9 cellular contexts compared by ENCODE assay signal in genomic region chr1:39666772-39667171, GRCh38. TPM values are rescaled to one million over a fixed set of nuclear protein-coding genes. Genes with fewer than 3 reads are reported as not detected.
A peak's percentile ranks its signal among the peaks of the same experiment; 100 is the strongest.
DNase-seq lines count a peak whose midpoint lies in the region; ATAC-seq lines count a peak whose summit lies in the region.
"Had no signal": no experiment of that assay in that cellular context is flagged by ENCODE, and none has a peak within 500 bp of the region (broad histone marks: within the 10 kb centered on the region; RNA-seq: fewer than 3 reads in every experiment).

No MANE protein-coding gene starts in this region.

- peak; percentile 15 for DNase-seq in activated naive CD8-positive, alpha-beta T cell treated with anti-CD3 and anti-CD28 coated beads, Interleukin-2, amount 50 U/mL, for 16 hours (ENCODE audit: low read depth, low spot score)
- no peak for DNase-seq in Right ventricle myocardium superior
- DNase-seq in amygdala (lab: John Stamatoyannopoulos, UW) = no peak
- no peak for DNase-seq in NCI-H774 (lab: John Stamatoyannopoulos, UW)
- DNase-seq: Karpas-422 had no signal

- intact Hi-C loops in Right ventricle myocardium superior (cut with DNase I) = no loop called here

- ATAC-seq in GM18870 (IDR thresholded peaks at IDR 0.05; ENCODE audit: unreplicated experiment) = peak; percentile 89
- ATAC-seq in GM21390 (IDR thresholded peaks at IDR 0.05; ENCODE audit: unreplicated experiment) = peak; percentile 81
- peak; percentile 79 for ATAC-seq in HG03135 (IDR thresholded peaks at IDR 0.05; ENCODE audit: unreplicated experiment)
- ATAC-seq in Right ventricle myocardium superior (ENCODE audit: poor library complexity) = no peak
- ATAC-seq: Panc1 had no signal

RNA-seq across cellular contexts. Expression of gene NT5C1A, which starts 5.1 kb away (rescaled TPM):
- 30.4 TPM for total RNA-seq in Right ventricle myocardium superior

RNA-seq across cellular contexts. Expression of gene HPCAL4, which starts 24.5 kb away (rescaled TPM):
- total RNA-seq in Right ventricle myocardium superior = 2.8 TPM

RNA-seq across cellular contexts. Expression of gene HEYL, which starts 27.3 kb away (rescaled TPM):
- 16.9 TPM for total RNA-seq in Right ventricle myocardium superior
